23 cellular contexts compared by ENCODE assay signal in genomic region chr19:29909545-29909944, GRCh38.
"Had no signal": no experiment of that assay in that cellular context is flagged by ENCODE, and none has a peak within 500 bp of the region (broad histone marks: within the 10 kb centered on the region; RNA-seq: fewer than 3 reads in every experiment).

No MANE protein-coding gene starts in this region.

- H2AFZ ChIP-seq: hepatocyte had no signal

- H3K4me3 ChIP-seq: ascending aorta, hepatocyte, left lung, skin epidermis, tibial nerve, uterus had no signal

- H3K4me1 ChIP-seq: ascending aorta, left lung, tibial nerve, uterus had no signal

- H3K79me2 ChIP-seq: hepatocyte had no signal

- ATAC-seq: activated naive CD8-positive, alpha-beta T cell treated with anti-CD3 and anti-CD28 coated beads, Interleukin-2, amount 50 U/mL, for 24 hours; activated T-helper 17 cell treated with anti-CD3 and anti-CD28 coated beads, Interleukin-2, amount 50 U/mL, for 72 hours; left lung; naive thymus-derived CD4-positive, alpha-beta T cell; stimulated activated naive B cell treated with anti-CD40 and anti-IgM and Interleukin-4, amounts not matched to agents 10 μg/mL and 1 μg/mL and 100 μg/mL, for 72 hours had no signal

- H3K36me3 Mint-ChIP-seq: naive thymus-derived CD4-positive, alpha-beta T cell; stimulated activated naive B cell treated with anti-CD40 and anti-IgM and Interleukin-4, amounts not matched to agents 10 μg/mL and 1 μg/mL and 100 μg/mL, for 72 hours had no signal

- H3K27me3 ChIP-seq: ascending aorta, hepatocyte, left lung, neutrophil, tibial nerve, uterus had no signal

- DNase-seq: activated naive CD4-positive, alpha-beta T cell treated with Interleukin-2 at 50 U/mL for 16 hours; activated naive CD8-positive, alpha-beta T cell treated with anti-CD3 and anti-CD28 coated beads, Interleukin-2, amount 50 U/mL, for 24 hours; effector memory CD4-positive, alpha-beta T cell; kidney; left lung; mammary epithelial cell; naive thymus-derived CD4-positive, alpha-beta T cell; posterior cingulate gyrus; stimulated activated CD4-positive, alpha-beta T cell treated with anti-CD3 and anti-CD28 coated beads, Interleukin-15, amount 100 ng/mL, for 24 hours; stimulated activated CD4-positive, alpha-beta T cell treated with anti-CD3 and anti-CD28 coated beads, Interleukin-4, amount 100 ng/mL, for 1 hour; stimulated activated naive B cell treated with anti-CD40 and anti-IgM and Interleukin-4, amounts not matched to agents 10 μg/mL and 1 μg/mL and 100 μg/mL, for 72 hours; substantia nigra; uterus had no signal

- H3K9me3 ChIP-seq: ascending aorta, left lung, neutrophil, uterus had no signal

- H3K27ac ChIP-seq: ascending aorta, epithelial cell of prostate, hepatocyte, left lung, neutrophil, uterus had no signal

- H3K4me2 ChIP-seq: hepatocyte had no signal

- FAIRE-seq: bronchial epithelial cell, kidney, TTC549 had no signal

- H3K27ac Mint-ChIP-seq: activated naive CD8-positive, alpha-beta T cell treated with anti-CD3 and anti-CD28 coated beads, Interleukin-2, amount 50 U/mL, for 24 hours; activated T-helper 17 cell treated with anti-CD3 and anti-CD28 coated beads, Interleukin-2, amount 50 U/mL, for 72 hours; dendritic cell treated with granulocyte-macrophage colony-stimulating factor and Interleukin-4, amounts not matched to agents 40 ng/mL and 50 ng/mL, for 4 days; stimulated activated naive B cell treated with anti-CD40 and anti-IgM and Interleukin-4, amounts not matched to agents 10 μg/mL and 1 μg/mL and 100 μg/mL, for 72 hours had no signal

- H3K9me3 Mint-ChIP-seq: activated naive CD8-positive, alpha-beta T cell treated with anti-CD3 and anti-CD28 coated beads, Interleukin-2, amount 50 U/mL, for 24 hours; activated T-helper 17 cell treated with anti-CD3 and anti-CD28 coated beads, Interleukin-2, amount 50 U/mL, for 72 hours; dendritic cell treated with granulocyte-macrophage colony-stimulating factor and Interleukin-4, amounts not matched to agents 40 ng/mL and 50 ng/mL, for 4 days; stimulated activated naive B cell treated with anti-CD40 and anti-IgM and Interleukin-4, amounts not matched to agents 10 μg/mL and 1 μg/mL and 100 μg/mL, for 72 hours had no signal

- H3K36me3 ChIP-seq: ascending aorta, left lung, neutrophil, tibial nerve, uterus had no signal
